In the genomic region with DNA sequence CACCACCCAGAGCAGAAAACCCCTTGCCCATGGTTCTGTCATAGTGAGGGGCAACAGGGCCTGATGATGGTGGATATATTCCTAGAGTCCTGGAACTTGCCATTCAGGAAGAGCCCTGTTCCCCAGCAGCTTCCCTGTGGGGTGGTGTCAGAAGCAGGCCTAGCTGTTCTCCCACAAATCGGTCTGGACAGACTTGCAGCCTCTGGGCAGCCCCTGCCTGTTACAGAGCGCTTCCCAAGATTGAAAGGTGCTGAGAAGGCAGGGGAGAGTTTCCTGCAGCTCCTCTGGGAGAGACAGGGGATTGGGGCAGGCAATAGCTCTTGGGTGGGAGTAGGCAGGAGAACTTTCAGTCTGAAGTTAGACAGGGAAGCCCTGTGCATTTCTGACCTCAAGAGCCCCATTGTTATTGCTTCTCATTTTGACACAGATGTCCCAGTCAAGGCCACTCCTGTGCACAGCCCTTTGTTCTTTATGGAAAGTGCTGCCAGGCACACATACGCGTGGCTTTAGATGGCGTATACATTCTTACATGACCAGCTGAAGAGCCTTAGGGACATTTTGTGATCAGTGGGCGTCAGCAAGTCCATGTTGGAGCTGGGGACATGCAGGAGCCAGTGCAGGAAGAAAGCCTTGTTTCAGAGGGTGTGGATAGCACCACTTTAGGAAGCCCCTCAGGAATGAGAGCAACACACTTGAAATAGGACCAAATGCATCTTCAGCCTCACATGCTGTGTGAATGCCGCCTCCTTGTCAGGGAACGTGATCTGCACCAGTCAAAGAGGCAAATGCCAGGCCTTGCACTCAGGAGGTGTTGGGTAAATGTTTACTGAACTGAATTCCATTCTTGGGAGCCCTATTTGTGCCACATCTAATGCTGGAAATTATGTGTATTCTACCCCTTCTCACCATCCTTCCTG, we compare ENCODE assay signal across 18 cellular contexts.
DNase-seq lines count a peak whose midpoint lies in the region; ATAC-seq and TF ChIP-seq lines count a peak whose summit lies in the region.
"Had no signal": no experiment of that assay in that cellular context is flagged by ENCODE, and none has a peak within 500 bp of the region (broad histone marks: within the 10 kb centered on the region; RNA-seq: fewer than 3 reads in every experiment).

No MANE protein-coding gene starts in this region.

- no peak overlapping the region for H2AFZ ChIP-seq in DND-41 (ENCODE audit: low read depth, low read length)
- H2AFZ ChIP-seq: hepatocyte had no signal

- peak overlapping the region; percentile 34; the same call in 1 of the 2 replicates for H3K27ac ChIP-seq in DND-41 (ENCODE audit: low read length)
- no peak overlapping the region for H3K27ac ChIP-seq in left lung
- peak overlapping the region in 3 of 4 donors; percentile 82 to 91 (median 90) for H3K27ac ChIP-seq in sigmoid colon
- H3K27ac ChIP-seq: body of pancreas, prostate gland had no signal

- H4K20me1 ChIP-seq in DND-41 (ENCODE audit: insufficient read depth, low read length), result no peaks in the 10 kb centered on the region

- H3K9me3 ChIP-seq in DND-41 (ENCODE audit: insufficient read depth, low read length, severe bottlenecking) (no peaks in the 10 kb centered on the region), left lung (no peaks in the 10 kb centered on the region), sigmoid colon (no peaks in the 10 kb centered on the region)
- H3K9me3 ChIP-seq: body of pancreas, prostate gland had no signal

- intact Hi-C loops in left lung (cut with DNase I), result no loop called here
- intact Hi-C loops in sigmoid colon (cut with DNase I), result loop anchor here (5.0 kb wide), 1 partner anchor 66 kb away; a partner anchor contains a TSS
- intact Hi-C loops in activated CD8-positive, alpha-beta T cell treated with anti-CD3 and anti-CD28 coated beads for 36 hours (cut with micrococcal nuclease), result no loop called here

- TF ChIP-seq CTCF in DND-41 (IDR thresholded peaks at IDR 0.05; ENCODE audit: borderline replicate concordance, extremely low read depth, low read length, poor library complexity, severe bottlenecking) (no peak), left lung (IDR thresholded peaks at IDR 0.05) (no peak), sigmoid colon (IDR thresholded peaks at IDR 0.05) (no peak)
- TF ChIP-seq CTCF in activated CD8-positive, alpha-beta T cell treated with anti-CD3 and anti-CD28 coated beads for 36 hours (IDR thresholded peaks at IDR 0.05), result no peak

- WGBS in sigmoid colon, 2 donors, result 79 to 91% methylated on average over 8 of the region's 8 CpGs

- no peak overlapping the region for H3K4me2 ChIP-seq in DND-41 (ENCODE audit: insufficient read depth, low read length)
- H3K4me2 ChIP-seq: hepatocyte had no signal

- DNase-seq in DND-41 (no peak), left lung (no peak), sigmoid colon (peak; percentile 62), OCI-M1 (lab: John Stamatoyannopoulos, UW) (no peak)
- DNase-seq in central memory CD8-positive, alpha-beta T cell (ENCODE audit: low spot score in 2 of 2), result no peak
- no peak for DNase-seq in activated CD8-positive, alpha-beta T cell treated with anti-CD3 and anti-CD28 coated beads for 36 hours
- DNase-seq: activated naive CD4-positive, alpha-beta T cell treated with Interleukin-2 at 50 U/mL for 16 hours; body of pancreas; effector CD4-positive, alpha-beta T cell; H7; naive thymus-derived CD8-positive, alpha-beta T cell; NCI-H1417 treated with DMSO at 0.1 percent for 48 hours; stimulated activated naive CD8-positive, alpha-beta T cell treated with anti-CD3 and anti-CD28 coated beads, Interleukin-15, Interleukin-2, amounts not matched to agents 100 U/mL and 50 U/mL, for 24 hours; T-helper 9 cell had no signal

- H3K9ac ChIP-seq in DND-41 (ENCODE audit: low read depth, low read length), result no peak overlapping the region

- peaks cover 6% of the 10 kb centered on the region for H3K79me2 ChIP-seq in DND-41 (ENCODE audit: insufficient read depth, low read length)
- H3K79me2 ChIP-seq: hepatocyte had no signal

- TF ChIP-seq POLR2A in sigmoid colon (IDR thresholded peaks at IDR 0.05), result no peak

- H3K27ac Mint-ChIP-seq in central memory CD8-positive, alpha-beta T cell (ENCODE audit: low read depth), result peak overlapping the region; percentile 96
- no peak overlapping the region for H3K27ac Mint-ChIP-seq in activated CD8-positive, alpha-beta T cell treated with anti-CD3 and anti-CD28 coated beads for 36 hours
- H3K27ac Mint-ChIP-seq: naive thymus-derived CD8-positive, alpha-beta T cell had no signal

- CTCF ChIA-PET in activated CD8-positive, alpha-beta T cell treated with anti-CD3 and anti-CD28 coated beads for 36 hours (lab: Charles Lee), result no interaction called here

- H3K4me3 ChIP-seq in DND-41 (ENCODE audit: low read depth in 1 of 2, low read length in 2 of 2), result no peak overlapping the region
- no peak overlapping the region for H3K4me3 ChIP-seq in left lung
- H3K4me3 ChIP-seq in sigmoid colon, result no peak overlapping the region
- H3K4me3 ChIP-seq: body of pancreas, hepatocyte, prostate gland had no signal

- no peak for TF ChIP-seq EP300 in sigmoid colon (IDR thresholded peaks at IDR 0.05)

- no peaks in the 10 kb centered on the region for H3K27me3 ChIP-seq in DND-41 (ENCODE audit: insufficient read depth, low read length, poor library complexity)
- H3K27me3 ChIP-seq in left lung, result peaks cover 0 to 6% of the 10 kb centered on the region in 2 donors
- no peaks in the 10 kb centered on the region for H3K27me3 ChIP-seq in sigmoid colon
- H3K27me3 ChIP-seq: body of pancreas, hepatocyte had no signal

- no peaks in the 10 kb centered on the region for H3K27me3 Mint-ChIP-seq in central memory CD8-positive, alpha-beta T cell
- no peaks in the 10 kb centered on the region for H3K27me3 Mint-ChIP-seq in activated CD8-positive, alpha-beta T cell treated with anti-CD3 and anti-CD28 coated beads for 36 hours

- no peaks in the 10 kb centered on the region for H3K36me3 ChIP-seq in DND-41 (ENCODE audit: insufficient read depth, low read length)
- H3K36me3 ChIP-seq in left lung, result no peaks in the 10 kb centered on the region
- no peaks in the 10 kb centered on the region for H3K36me3 ChIP-seq in sigmoid colon
- H3K36me3 ChIP-seq: prostate gland had no signal

- H3K4me1 ChIP-seq in DND-41 (ENCODE audit: insufficient read depth, low read length) (peaks cover 47% of the 10 kb centered on the region), left lung (no peaks in the 10 kb centered on the region), sigmoid colon (peaks cover 5 to 100% (median 75%) of the 10 kb centered on the region in 4 donors)
- H3K4me1 ChIP-seq: body of pancreas, prostate gland had no signal

- H3K4me1 Mint-ChIP-seq in central memory CD8-positive, alpha-beta T cell, result peaks cover 75% of the 10 kb centered on the region
- peaks cover 22% of the 10 kb centered on the region for H3K4me1 Mint-ChIP-seq in activated CD8-positive, alpha-beta T cell treated with anti-CD3 and anti-CD28 coated beads for 36 hours (ENCODE audit: low read depth)

- POLR2A ChIA-PET in activated CD8-positive, alpha-beta T cell treated with anti-CD3 and anti-CD28 coated beads for 36 hours (lab: Charles Lee), result no interaction called here

- peaks cover 7% of the 10 kb centered on the region for H3K36me3 Mint-ChIP-seq in central memory CD8-positive, alpha-beta T cell (ENCODE audit: insufficient read depth)
- no peaks in the 10 kb centered on the region for H3K36me3 Mint-ChIP-seq in activated CD8-positive, alpha-beta T cell treated with anti-CD3 and anti-CD28 coated beads for 36 hours (ENCODE audit: low read depth)
- H3K36me3 Mint-ChIP-seq: naive thymus-derived CD8-positive, alpha-beta T cell had no signal

- H3K9me3 Mint-ChIP-seq in central memory CD8-positive, alpha-beta T cell, result no peaks in the 10 kb centered on the region
- no peaks in the 10 kb centered on the region for H3K9me3 Mint-ChIP-seq in activated CD8-positive, alpha-beta T cell treated with anti-CD3 and anti-CD28 coated beads for 36 hours

- H3K4me3 Mint-ChIP-seq in central memory CD8-positive, alpha-beta T cell, result no peak overlapping the region
- no peak overlapping the region for H3K4me3 Mint-ChIP-seq in activated CD8-positive, alpha-beta T cell treated with anti-CD3 and anti-CD28 coated beads for 36 hours

- ATAC-seq in DND-41 (ENCODE audit: insufficient read depth, low read depth) (no peak), left lung (peak; percentile 81), GM21390 (IDR thresholded peaks at IDR 0.05; ENCODE audit: unreplicated experiment) (no peak), HG02970 (IDR thresholded peaks at IDR 0.05; ENCODE audit: low FRiP score, unreplicated experiment) (no peak)
- ATAC-seq in central memory CD8-positive, alpha-beta T cell (replicated peaks; ENCODE audit: extremely low read depth, poor library complexity, severe bottlenecking), result no peak
- no peak for ATAC-seq in activated CD8-positive, alpha-beta T cell treated with anti-CD3 and anti-CD28 coated beads for 36 hours
- ATAC-seq: body of pancreas; naive thymus-derived CD8-positive, alpha-beta T cell; stimulated activated naive CD8-positive, alpha-beta T cell treated with anti-CD3 and anti-CD28 coated beads, Interleukin-15, Interleukin-2, amounts not matched to agents 100 U/mL and 50 U/mL, for 24 hours had no signal

Comparison
In these comparisons a context has a peak if more than half of its experiments do, and no peak if none do; other contexts are left out.
1. H3K27ac ChIP-seq: peak in DND-41 (single experiment) and sigmoid colon (3 of 4); none in left lung (0 of 2).